ENCODE assay signal across 14 cellular contexts in the genomic region with DNA sequence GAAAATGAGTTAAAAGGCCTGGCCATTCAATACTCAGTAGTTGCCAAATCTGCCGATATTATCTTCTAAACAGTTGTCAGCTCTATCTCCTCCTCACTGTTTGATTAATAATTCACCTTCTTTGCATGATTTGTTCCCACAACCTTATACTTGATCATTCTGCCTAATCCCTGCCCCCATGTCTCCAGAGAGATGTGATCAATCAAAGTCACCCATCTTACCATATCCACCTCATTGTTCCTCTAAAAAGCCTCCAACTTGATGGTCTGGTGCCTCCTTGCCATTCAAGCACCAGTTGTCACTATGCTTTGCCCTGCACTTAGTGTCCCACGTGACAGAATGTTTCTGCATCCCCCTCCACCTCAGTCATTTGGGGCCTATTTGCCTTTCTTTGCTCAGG. TPM values are rescaled to one million over a fixed set of nuclear protein-coding genes. Genes with fewer than 3 reads are reported as not detected.
DNase-seq lines count a peak whose midpoint lies in the region; ATAC-seq, FAIRE-seq and TF ChIP-seq lines count a peak whose summit lies in the region.
"Had no signal": no experiment of that assay in that cellular context is flagged by ENCODE, and none has a peak within 500 bp of the region (broad histone marks: within the 10 kb centered on the region; RNA-seq: fewer than 3 reads in every experiment).

No MANE protein-coding gene starts in this region.

- peaks cover 8% of the 10 kb centered on the region for H3K4me1 ChIP-seq in Caco-2
- H3K4me1 ChIP-seq in psoas muscle, result no peaks in the 10 kb centered on the region
- H3K4me1 ChIP-seq: BLaER1 had no signal

- TF ChIP-seq CTCF in Caco-2 (IDR thresholded peaks at IDR 0.05; ENCODE audit: insufficient read depth in 1 of 2, low read depth in 1 of 2, low read length in 1 of 2, severe bottlenecking in 1 of 2, unreplicated experiment in 1 of 2) (no peak), endothelial cell (IDR thresholded peaks at IDR 0.05; ENCODE audit: unreplicated experiment) (no peak), psoas muscle (IDR thresholded peaks at IDR 0.05) (no peak)

- H3K4me1 Mint-ChIP-seq in Caco-2 (ENCODE audit: low read depth, unreplicated experiment) (peaks cover 15% of the 10 kb centered on the region), endothelial cell (ENCODE audit: unreplicated experiment) (peaks cover 15% of the 10 kb centered on the region)
- H3K4me1 Mint-ChIP-seq: CD8-positive, alpha-beta memory T cell; IgD-negative memory B cell had no signal

- peaks cover 6% of the 10 kb centered on the region for H3K36me3 Mint-ChIP-seq in Caco-2 (ENCODE audit: insufficient read depth, unreplicated experiment)
- H3K36me3 Mint-ChIP-seq in endothelial cell (ENCODE audit: low read depth, unreplicated experiment), result no peaks in the 10 kb centered on the region
- H3K36me3 Mint-ChIP-seq: CD8-positive, alpha-beta memory T cell had no signal

- CTCF ChIA-PET in Caco-2 (lab: Charles Lee), result no interaction called here

- peak; percentile 30 for FAIRE-seq in RCC 7860 (lab: Jason Lieb, UNC)

- ATAC-seq in psoas muscle (no peak), HG03565 (IDR thresholded peaks at IDR 0.05; ENCODE audit: unreplicated experiment) (no peak), GM21360 (IDR thresholded peaks at IDR 0.05; ENCODE audit: unreplicated experiment) (no peak)

- BruUV-seq in Caco-2 (replicated peaks; lab: Mats Ljungman, UMichigan), result no TSS peak

- H3K27ac Mint-ChIP-seq in Caco-2 (ENCODE audit: unreplicated experiment) (peak overlapping the region; percentile 16), endothelial cell (ENCODE audit: unreplicated experiment) (peak overlapping the region; percentile 45)
- H3K27ac Mint-ChIP-seq: CD8-positive, alpha-beta memory T cell; IgD-negative memory B cell had no signal

- H3K36me3 ChIP-seq in Caco-2 (ENCODE audit: control insufficient read depth, insufficient read depth, low read length) (no peaks in the 10 kb centered on the region), psoas muscle (ENCODE audit: insufficient read depth in 1 of 2, low read depth in 1 of 2) (no peaks in the 10 kb centered on the region)

- H3K4me3 ChIP-seq in Caco-2 (ENCODE audit: low read depth, low read length), result no peak overlapping the region
- H3K4me3 ChIP-seq in psoas muscle, result no peak overlapping the region
- H3K4me3 ChIP-seq: BLaER1, GM23248 had no signal

- no peak for DNase-seq in Caco-2
- DNase-seq in RCC 7860 (ENCODE audit: low spot score), result no peak
- no peak for DNase-seq in endothelial cell (ENCODE audit: low spot score)
- peak; percentile 51 for DNase-seq in renal cortical epithelial cell (ENCODE audit: low read depth)
- no peak for DNase-seq in psoas muscle
- DNase-seq: 8988T; AML-193; CD8-positive, alpha-beta memory T cell; GM23248; H7 had no signal

- H3K27me3 ChIP-seq in Caco-2 (replicated peaks; ENCODE audit: control insufficient read depth, insufficient read depth, low read length), result no peaks in the 10 kb centered on the region
- H3K27me3 ChIP-seq in psoas muscle (ENCODE audit: insufficient read depth in 3 of 3, low read length in 2 of 3), result no peaks in the 10 kb centered on the region
- H3K27me3 ChIP-seq: BLaER1 had no signal

- no peak overlapping the region for H3K27ac ChIP-seq in psoas muscle
- H3K27ac ChIP-seq: BLaER1, GM23248 had no signal

- intact Hi-C loops in Caco-2 (cut with micrococcal nuclease; ENCODE audit: unreplicated experiment), result no loop called here
- intact Hi-C loops in psoas muscle (cut with DNase I), result no loop called here

- 80 to 88% (median 83%) methylated on average over 2 of the region's 2 CpGs for WGBS in psoas muscle, 3 donors

- H3K9me3 Mint-ChIP-seq in Caco-2 (ENCODE audit: unreplicated experiment) (peaks cover 10% of the 10 kb centered on the region), endothelial cell (ENCODE audit: unreplicated experiment) (no peaks in the 10 kb centered on the region)
- H3K9me3 Mint-ChIP-seq: CD8-positive, alpha-beta memory T cell; IgD-negative memory B cell had no signal

- H3K4me3 Mint-ChIP-seq in Caco-2 (ENCODE audit: unreplicated experiment) (no peak overlapping the region), endothelial cell (ENCODE audit: unreplicated experiment) (no peak overlapping the region)
- H3K4me3 Mint-ChIP-seq: CD8-positive, alpha-beta memory T cell; IgD-negative memory B cell had no signal

- H3K27me3 Mint-ChIP-seq in Caco-2 (ENCODE audit: insufficient read depth, unreplicated experiment) (no peaks in the 10 kb centered on the region), endothelial cell (ENCODE audit: unreplicated experiment) (peaks cover 2% of the 10 kb centered on the region)
- H3K27me3 Mint-ChIP-seq: CD8-positive, alpha-beta memory T cell; IgD-negative memory B cell had no signal

- POLR2A ChIA-PET in Caco-2 (lab: Charles Lee), result no interaction called here

- H3K9me3 ChIP-seq in Caco-2 (no peaks in the 10 kb centered on the region), psoas muscle (no peaks in the 10 kb centered on the region)

RNA-seq across cellular contexts. Expression of gene KIAA1958, which starts 41.3 kb away (rescaled TPM):
- total RNA-seq in Caco-2 (2022), result 20.0 and 22.7 TPM in 2 replicates
- total RNA-seq in endothelial cell (ENCODE audit: unreplicated experiment), result 15.1 TPM
- total RNA-seq in renal cortical epithelial cell, result 4.2 and 21.8 TPM in 2 replicates
- total RNA-seq in psoas muscle, result 1 to 10 TPM; 1.5 to 4.1 (median 3.2) TPM
- 1 to 10 TPM in 1 of 3 donors, under 1 TPM in 2; 0.56 to 1.4 (median 0.57) TPM for polyA plus RNA-seq in psoas muscle
